11 cellular contexts compared by ENCODE assay signal in genomic region chrX:123425471-123425870, GRCh38.
"Had no signal": no experiment of that assay in that cellular context is flagged by ENCODE, and none has a peak within 500 bp of the region (broad histone marks: within the 10 kb centered on the region; RNA-seq: fewer than 3 reads in every experiment).

No MANE protein-coding gene starts in this region.

- H3K36me3 ChIP-seq: adrenal gland, colonic mucosa, spleen, WERI-Rb-1 had no signal

- H3K27ac ChIP-seq: adrenal gland, colonic mucosa, spleen, WERI-Rb-1 had no signal

- H3K4me3 ChIP-seq: adrenal gland, colonic mucosa, spleen had no signal

- DNase-seq: activated CD4-positive, alpha-beta T cell treated with anti-CD3 and anti-CD28 coated beads for 1 hour; activated CD4-positive, alpha-beta T cell treated with anti-CD3 and anti-CD28 coated beads, Interleukin-2, amount 50 U/mL, for 48 hours; activated gamma-delta T cell; colonic mucosa; erythroblast; mesendoderm; naive thymus-derived CD8-positive, alpha-beta T cell; spleen; stimulated activated naive B cell treated with anti-CD40 and anti-IgM and Interleukin-4, amounts not matched to agents 10 μg/mL and 1 μg/mL and 100 μg/mL, for 72 hours; WERI-Rb-1 had no signal

- H3K9me3 ChIP-seq: adrenal gland, colonic mucosa, spleen had no signal

- H3K27me3 ChIP-seq: adrenal gland, colonic mucosa had no signal

- H3K4me1 ChIP-seq: colonic mucosa, spleen had no signal

- ATAC-seq: naive thymus-derived CD8-positive, alpha-beta T cell; stimulated activated naive B cell treated with anti-CD40 and anti-IgM and Interleukin-4, amounts not matched to agents 10 μg/mL and 1 μg/mL and 100 μg/mL, for 72 hours had no signal
